ENCODE assay signal across 25 cellular contexts in the genomic region with DNA sequence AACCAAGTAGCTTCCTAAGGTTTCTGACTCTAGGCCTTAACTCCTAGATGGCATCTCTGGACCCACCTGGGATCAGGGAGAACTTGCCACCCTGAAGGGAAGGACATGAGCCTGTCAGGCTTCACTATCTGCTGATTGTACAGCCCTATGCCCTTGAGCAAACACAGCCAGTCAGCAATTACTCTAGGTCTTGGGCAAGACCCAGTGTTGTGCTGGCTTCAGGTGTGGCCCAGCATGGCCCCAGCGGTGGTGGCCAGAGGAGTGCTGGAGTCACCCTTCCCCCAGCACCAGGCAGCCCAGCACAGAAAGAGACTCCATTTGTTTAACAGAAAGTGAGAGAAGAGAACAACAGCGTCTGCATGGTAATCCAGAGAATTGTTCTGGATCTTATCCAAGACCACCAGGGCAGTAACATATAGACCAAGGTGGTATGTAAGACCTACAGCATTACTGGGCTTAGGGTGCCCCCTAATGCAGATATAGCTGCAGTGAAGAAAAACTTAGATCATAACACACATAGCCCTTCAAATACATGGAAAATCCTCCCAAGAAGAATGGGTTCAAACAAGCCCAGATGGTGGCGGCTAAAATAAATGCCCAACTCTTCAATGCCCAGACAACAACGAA.
DNase-seq lines count a peak whose midpoint lies in the region; ATAC-seq, FAIRE-seq and TF ChIP-seq lines count a peak whose summit lies in the region.
"Had no signal": no experiment of that assay in that cellular context is flagged by ENCODE, and none has a peak within 500 bp of the region (broad histone marks: within the 10 kb centered on the region; RNA-seq: fewer than 3 reads in every experiment).

No MANE protein-coding gene starts in this region.

- TF ChIP-seq EP300 in SK-N-SH (IDR thresholded peaks at IDR 0.05; ENCODE audit: borderline replicate concordance in 1 of 2, low read depth in 1 of 2, low read length in 1 of 2): no peak

- CTCF ChIA-PET in SK-N-SH (lab: Yijun Ruan, JAX) (interaction anchor here (1.2 kb wide), 1 partner anchor 10 kb away, joined by 3 read pairs; no protein-coding TSS in a partner anchor), OCI-LY7 (lab: Charles Lee; ENCODE audit: unreplicated experiment) (no interaction called here)
- CTCF ChIA-PET in activated CD8-positive, alpha-beta memory T cell treated with anti-CD3 and anti-CD28 coated beads, Interleukin-2, amount 10 ng/mL, durations not matched to agents 7 days and 5 days (lab: Charles Lee): no interaction called here

- H3F3A ChIP-seq in SK-N-SH (replicated peaks; ENCODE audit: insufficient read depth): peaks cover 13% of the 10 kb centered on the region

- peak; percentile 88 for FAIRE-seq in urothelium cell line (lab: Jason Lieb, UNC)
- FAIRE-seq: keratinocyte had no signal

- H3K4me3 Mint-ChIP-seq in activated CD8-positive, alpha-beta memory T cell treated with anti-CD3 and anti-CD28 coated beads, Interleukin-2, amount 10 ng/mL, durations not matched to agents 7 days and 5 days: no peak overlapping the region
- H3K4me3 Mint-ChIP-seq: activated CD4-positive, alpha-beta T cell treated with anti-CD3 and anti-CD28 coated beads, Interleukin-2, amount 10 ng/mL, durations not matched to agents 24 days and 14 days; activated naive CD8-positive, alpha-beta T cell treated with anti-CD3 and anti-CD28 coated beads for 36 hours; T-helper 1 cell treated with Interleukin-12 subunit alpha and Interleukin-12 subunit beta and Interleukin-4 antibody, amounts not matched to agents 30 μg/mL and 1 μg/mL, for 36 hours had no signal

- H3K27me3 ChIP-seq in SK-N-SH (ENCODE audit: insufficient read depth) (no peaks in the 10 kb centered on the region), foreskin keratinocyte (peaks cover 4% of the 10 kb centered on the region)
- H3K27me3 ChIP-seq: neutrophil, suprapubic skin, vagina had no signal

- no peaks in the 10 kb centered on the region for H3K79me2 ChIP-seq in SK-N-SH (ENCODE audit: insufficient read depth)
- no peaks in the 10 kb centered on the region for H3K79me2 ChIP-seq in OCI-LY7 (ENCODE audit: insufficient read depth, low read depth, low read length)

- no peaks in the 10 kb centered on the region for H3K4me1 Mint-ChIP-seq in activated CD8-positive, alpha-beta memory T cell treated with anti-CD3 and anti-CD28 coated beads, Interleukin-2, amount 10 ng/mL, durations not matched to agents 7 days and 5 days
- H3K4me1 Mint-ChIP-seq: activated CD4-positive, alpha-beta T cell treated with anti-CD3 and anti-CD28 coated beads, Interleukin-2, amount 10 ng/mL, durations not matched to agents 24 days and 14 days; activated naive CD8-positive, alpha-beta T cell treated with anti-CD3 and anti-CD28 coated beads for 36 hours had no signal

- H3K36me3 Mint-ChIP-seq in activated CD8-positive, alpha-beta memory T cell treated with anti-CD3 and anti-CD28 coated beads, Interleukin-2, amount 10 ng/mL, durations not matched to agents 7 days and 5 days: no peaks in the 10 kb centered on the region
- H3K36me3 Mint-ChIP-seq: activated naive CD8-positive, alpha-beta T cell treated with anti-CD3 and anti-CD28 coated beads for 36 hours had no signal

- H3K4me3 ChIP-seq in SK-N-SH (ENCODE audit: low read depth in 2 of 2, low read length in 1 of 2) (no peak overlapping the region), OCI-LY7 (ENCODE audit: low read depth, low read length, poor library complexity, severe bottlenecking) (no peak overlapping the region)
- H3K4me3 ChIP-seq: lung, PC-9, psoas muscle, suprapubic skin, vagina had no signal

- peaks cover 11% of the 10 kb centered on the region for H3K9me3 Mint-ChIP-seq in activated CD8-positive, alpha-beta memory T cell treated with anti-CD3 and anti-CD28 coated beads, Interleukin-2, amount 10 ng/mL, durations not matched to agents 7 days and 5 days (ENCODE audit: low read depth)
- H3K9me3 Mint-ChIP-seq: activated CD4-positive, alpha-beta T cell treated with anti-CD3 and anti-CD28 coated beads, Interleukin-2, amount 10 ng/mL, durations not matched to agents 24 days and 14 days; activated naive CD8-positive, alpha-beta T cell treated with anti-CD3 and anti-CD28 coated beads for 36 hours; T-helper 1 cell treated with Interleukin-12 subunit alpha and Interleukin-12 subunit beta and Interleukin-4 antibody, amounts not matched to agents 30 μg/mL and 1 μg/mL, for 36 hours had no signal

- no peak overlapping the region for H3K27ac ChIP-seq in SK-N-SH (ENCODE audit: low read depth in 2 of 2, low read length in 1 of 2)
- no peak overlapping the region for H3K27ac ChIP-seq in OCI-LY7 (ENCODE audit: low read depth, low read length, poor library complexity, severe bottlenecking)
- H3K27ac ChIP-seq in foreskin keratinocyte: no peak overlapping the region
- H3K27ac ChIP-seq: C4-2B, neutrophil, PC-9, psoas muscle, suprapubic skin, vagina had no signal

- no peak overlapping the region for H3K27ac Mint-ChIP-seq in activated CD8-positive, alpha-beta memory T cell treated with anti-CD3 and anti-CD28 coated beads, Interleukin-2, amount 10 ng/mL, durations not matched to agents 7 days and 5 days
- H3K27ac Mint-ChIP-seq: activated CD4-positive, alpha-beta T cell treated with anti-CD3 and anti-CD28 coated beads, Interleukin-2, amount 10 ng/mL, durations not matched to agents 24 days and 14 days; activated naive CD8-positive, alpha-beta T cell treated with anti-CD3 and anti-CD28 coated beads for 36 hours; T-helper 1 cell treated with Interleukin-12 subunit alpha and Interleukin-12 subunit beta and Interleukin-4 antibody, amounts not matched to agents 30 μg/mL and 1 μg/mL, for 36 hours had no signal

- H3K4me1 ChIP-seq in SK-N-SH (ENCODE audit: control insufficient read depth in 1 of 2, insufficient read depth in 2 of 2, low read depth in 1 of 2, low read length in 1 of 2) (no peaks in the 10 kb centered on the region; a peak in 2 of 4 replicates), OCI-LY7 (ENCODE audit: insufficient read depth, low read length, poor library complexity, severe bottlenecking) (no peaks in the 10 kb centered on the region), foreskin keratinocyte (no peaks in the 10 kb centered on the region)
- H3K4me1 ChIP-seq: psoas muscle, suprapubic skin, vagina had no signal

- intact Hi-C loops in OCI-LY7 (cut with micrococcal nuclease; ENCODE audit: unreplicated experiment): no loop called here

- H3K9me2 ChIP-seq in SK-N-SH: no peaks in the 10 kb centered on the region
- no peaks in the 10 kb centered on the region for H3K9me2 ChIP-seq in OCI-LY7 (ENCODE audit: insufficient read depth, low read length)

- H3K4me2 ChIP-seq in SK-N-SH (no peak overlapping the region), OCI-LY7 (ENCODE audit: low read length) (no peak overlapping the region)
- H3K4me2 ChIP-seq: PC-9 had no signal

- H3K27me3 Mint-ChIP-seq in activated CD8-positive, alpha-beta memory T cell treated with anti-CD3 and anti-CD28 coated beads, Interleukin-2, amount 10 ng/mL, durations not matched to agents 7 days and 5 days: no peaks in the 10 kb centered on the region
- H3K27me3 Mint-ChIP-seq: activated CD4-positive, alpha-beta T cell treated with anti-CD3 and anti-CD28 coated beads, Interleukin-2, amount 10 ng/mL, durations not matched to agents 24 days and 14 days; activated naive CD8-positive, alpha-beta T cell treated with anti-CD3 and anti-CD28 coated beads for 36 hours had no signal

- TF ChIP-seq CTCF in SK-N-SH (IDR thresholded peaks at IDR 0.05) (no peak), OCI-LY7 (conservative IDR thresholded peaks at IDR 0.05; ENCODE audit: low read length) (0 out of 2 replicates have a peak, but pooled peaks have one; percentile 11), foreskin keratinocyte (conservative IDR thresholded peaks at IDR 0.05) (peak; percentile 35)

- H2AFZ ChIP-seq in SK-N-SH (ENCODE audit: low read depth) (no peak overlapping the region), OCI-LY7 (ENCODE audit: low read length) (no peak overlapping the region)
- H2AFZ ChIP-seq: PC-9 had no signal

- 68% methylated on average over 4 of the region's 4 CpGs for WGBS in SK-N-SH (ENCODE audit: low lambda C conversion rate)

- peak; percentile 26; the same call in 1 of the 2 replicates for TF ChIP-seq RAD21 in SK-N-SH (IDR thresholded peaks at IDR 0.05; ENCODE audit: low read length)

- no TSS peak for BruUV-seq in OCI-LY7 (replicated peaks; lab: Mats Ljungman, UMichigan)

- no peak for ATAC-seq in SK-N-SH treated with all-trans-retinoic acid at 6 μM for 48 hours
- ATAC-seq in foreskin keratinocyte: no peak
- ATAC-seq in HG02852 (IDR thresholded peaks at IDR 0.05; ENCODE audit: unreplicated experiment): no peak
- ATAC-seq in activated CD8-positive, alpha-beta memory T cell treated with anti-CD3 and anti-CD28 coated beads, Interleukin-2, amount 10 ng/mL, durations not matched to agents 7 days and 5 days: no peak
- ATAC-seq: psoas muscle had no signal

- H3K9ac ChIP-seq in SK-N-SH: no peak overlapping the region

- H4K20me1 ChIP-seq in SK-N-SH (ENCODE audit: insufficient read depth) (no peaks in the 10 kb centered on the region), OCI-LY7 (ENCODE audit: insufficient read depth, low read length) (no peaks in the 10 kb centered on the region)

- POLR2A ChIA-PET in SK-N-SH (lab: Yijun Ruan, JAX): no interaction called here
- POLR2A ChIA-PET in OCI-LY7 (lab: Charles Lee): interaction anchor here (0.6 kb wide), 1 partner anchor 131 kb away, joined by 3 read pairs; no protein-coding TSS in a partner anchor

- peaks cover 0 to 4% of the 10 kb centered on the region in 2 experiments for H3K36me3 ChIP-seq in SK-N-SH (replicated peaks in 1 of 2; ENCODE audit: control insufficient read depth in 1 of 2, insufficient read depth in 2 of 2, low read length in 1 of 2)
- H3K36me3 ChIP-seq in OCI-LY7 (ENCODE audit: insufficient read depth, low read length): no peaks in the 10 kb centered on the region
- H3K36me3 ChIP-seq: neutrophil, suprapubic skin, vagina had no signal

- no peak for DNase-seq in SK-N-SH
- no peak for DNase-seq in OCI-LY7 (ENCODE audit: low spot score)
- DNase-seq in foreskin keratinocyte: no peak
- no peak for DNase-seq in urothelium cell line (ENCODE audit: low spot score)
- no peak for DNase-seq in NCI-H345 treated with DMSO at 0.1 percent for 48 hours (lab: John Stamatoyannopoulos, UW; ENCODE audit: unreplicated experiment)
- no peak for DNase-seq in activated CD8-positive, alpha-beta memory T cell treated with anti-CD3 and anti-CD28 coated beads, Interleukin-2, amount 10 ng/mL, durations not matched to agents 7 days and 5 days
- DNase-seq: activated CD4-positive, alpha-beta T cell treated with anti-CD3 and anti-CD28 coated beads, Interleukin-2, amount 10 ng/mL, durations not matched to agents 24 days and 14 days; activated naive CD8-positive, alpha-beta T cell treated with anti-CD3 and anti-CD28 coated beads for 36 hours; effector CD8-positive, alpha-beta T cell; foreskin melanocyte; hypothalamus; Kasumi-1; NCI-H2107; PC-9; psoas muscle; SIG-M5 had no signal

- peaks cover 7% of the 10 kb centered on the region; the same call in 1 of the 2 replicates for H3K9me3 ChIP-seq in SK-N-SH
- H3K9me3 ChIP-seq in OCI-LY7 (ENCODE audit: low read length): no peaks in the 10 kb centered on the region
- H3K9me3 ChIP-seq: neutrophil, psoas muscle, suprapubic skin, vagina had no signal

TF ChIP-seq in SK-N-SH, 30 proteins besides CTCF, POLR2A, EP300 and RAD21 (continues in another document):
- TF ChIP-seq YY1 (IDR thresholded peaks at IDR 0.05; ENCODE audit: low read depth): no peak

TF ChIP-seq in SK-N-SH treated with all-trans-retinoic acid at 6 μM for 48 hours, 23 proteins besides CTCF, POLR2A, EP300 and RAD21 (continues in another document):
- no peak for TF ChIP-seq CSDC2 (CRISPR knock-in tag; IDR thresholded peaks at IDR 0.05)
